In the genomic region with DNA sequence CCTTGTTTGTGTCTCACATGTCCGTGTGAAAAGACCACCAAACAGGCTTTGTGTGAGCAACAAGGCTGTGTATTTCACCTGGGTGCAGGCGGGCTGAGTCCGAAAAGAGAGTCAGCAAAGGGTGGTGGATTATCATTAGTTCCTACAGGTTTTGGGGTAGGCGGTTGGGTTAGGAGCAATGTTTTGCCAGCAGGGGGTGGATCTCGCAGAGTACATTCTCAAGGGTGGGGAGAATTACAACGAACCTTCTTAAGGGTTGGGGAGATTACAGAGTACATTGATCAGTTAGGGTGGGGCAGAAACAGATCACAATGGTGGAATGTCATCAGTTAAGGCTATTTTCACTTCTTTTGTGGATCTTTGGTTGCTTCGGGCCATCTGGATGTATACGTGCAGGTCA, we compare ENCODE assay signal across 1 cellular context. TPM values are rescaled to one million over a fixed set of nuclear protein-coding genes. Genes with fewer than 3 reads are reported as not detected.
"Had no signal": no experiment of that assay in that cellular context is flagged by ENCODE, and none has a peak within 500 bp of the region (broad histone marks: within the 10 kb centered on the region; RNA-seq: fewer than 3 reads in every experiment).

No MANE protein-coding gene starts in this region.

RNA-seq across cellular contexts. Expression of gene C11orf21, which starts 37.0 kb away (rescaled TPM):
- total RNA-seq: SJCRH30 had no signal
